Comparison of ENCODE assay signal across 18 cellular contexts in genomic region chr6:38367231-38367630, GRCh38.
"Had no signal": no experiment of that assay in that cellular context is flagged by ENCODE, and none has a peak within 500 bp of the region (broad histone marks: within the 10 kb centered on the region; RNA-seq: fewer than 3 reads in every experiment).

No MANE protein-coding gene starts in this region.

- H3K36me3 ChIP-seq: esophagus muscularis mucosa, left ventricle myocardium inferior, lower lobe of right lung, stomach had no signal

- H3K79me2 ChIP-seq: hepatocyte had no signal

- H3K4me3 ChIP-seq: esophagus muscularis mucosa, hepatocyte, left ventricle myocardium inferior, lower lobe of right lung, skin epidermis, stomach had no signal

- H3K4me2 ChIP-seq: hepatocyte had no signal

- H3K4me1 ChIP-seq: lower lobe of right lung had no signal

- H3K9me3 ChIP-seq: esophagus muscularis mucosa, left ventricle myocardium inferior, lower lobe of right lung, stomach had no signal

- DNase-seq: cortex of kidney; effector memory CD4-positive, alpha-beta T cell; foreskin melanocyte; head of caudate nucleus; kidney; left cardiac atrium; left ventricle myocardium inferior; lower lobe of right lung; mesendoderm; natural killer cell; posterior cingulate gyrus; stimulated activated CD4-positive, alpha-beta T cell treated with anti-CD3 and anti-CD28 coated beads, Interleukin-2, amount 100 ng/mL, for 24 hours; stimulated activated naive CD4-positive, alpha-beta T cell; stomach had no signal

- H2AFZ ChIP-seq: hepatocyte had no signal

- ATAC-seq: left cardiac atrium, lower lobe of right lung, natural killer cell, sciatic nerve had no signal

- H3K27me3 ChIP-seq: esophagus muscularis mucosa, hepatocyte, stomach had no signal

- H3K27ac ChIP-seq: esophagus muscularis mucosa, hepatocyte, left ventricle myocardium inferior, lower lobe of right lung, skin epidermis, stomach had no signal
